In the genomic region with DNA sequence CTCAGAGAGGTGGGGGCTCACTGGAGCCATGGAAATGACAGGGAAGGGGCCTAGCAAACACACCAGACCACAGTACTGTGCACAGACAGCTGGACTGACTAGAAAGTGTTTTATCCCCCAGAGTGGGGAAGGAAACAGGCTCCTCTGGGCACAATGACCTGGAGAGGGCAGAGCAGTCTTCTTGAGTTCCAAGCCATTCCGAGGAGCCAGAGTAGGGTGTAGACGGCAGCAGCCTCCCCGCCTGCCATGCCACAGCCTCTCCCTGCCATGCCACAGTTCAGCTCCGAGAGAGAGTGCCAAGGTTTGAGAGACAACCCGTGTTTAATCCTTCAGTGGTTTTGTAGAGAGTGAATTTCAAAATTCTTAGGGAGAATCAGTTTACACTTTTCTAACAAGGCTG, we compare ENCODE assay signal across 1 cellular context.
TF ChIP-seq lines count a peak whose summit lies in the region.

No MANE protein-coding gene starts in this region.

TF ChIP-seq in neural cell, 6 proteins besides CTCF, POLR2A, EP300 and RAD21:
- TF ChIP-seq, protein P1, sequence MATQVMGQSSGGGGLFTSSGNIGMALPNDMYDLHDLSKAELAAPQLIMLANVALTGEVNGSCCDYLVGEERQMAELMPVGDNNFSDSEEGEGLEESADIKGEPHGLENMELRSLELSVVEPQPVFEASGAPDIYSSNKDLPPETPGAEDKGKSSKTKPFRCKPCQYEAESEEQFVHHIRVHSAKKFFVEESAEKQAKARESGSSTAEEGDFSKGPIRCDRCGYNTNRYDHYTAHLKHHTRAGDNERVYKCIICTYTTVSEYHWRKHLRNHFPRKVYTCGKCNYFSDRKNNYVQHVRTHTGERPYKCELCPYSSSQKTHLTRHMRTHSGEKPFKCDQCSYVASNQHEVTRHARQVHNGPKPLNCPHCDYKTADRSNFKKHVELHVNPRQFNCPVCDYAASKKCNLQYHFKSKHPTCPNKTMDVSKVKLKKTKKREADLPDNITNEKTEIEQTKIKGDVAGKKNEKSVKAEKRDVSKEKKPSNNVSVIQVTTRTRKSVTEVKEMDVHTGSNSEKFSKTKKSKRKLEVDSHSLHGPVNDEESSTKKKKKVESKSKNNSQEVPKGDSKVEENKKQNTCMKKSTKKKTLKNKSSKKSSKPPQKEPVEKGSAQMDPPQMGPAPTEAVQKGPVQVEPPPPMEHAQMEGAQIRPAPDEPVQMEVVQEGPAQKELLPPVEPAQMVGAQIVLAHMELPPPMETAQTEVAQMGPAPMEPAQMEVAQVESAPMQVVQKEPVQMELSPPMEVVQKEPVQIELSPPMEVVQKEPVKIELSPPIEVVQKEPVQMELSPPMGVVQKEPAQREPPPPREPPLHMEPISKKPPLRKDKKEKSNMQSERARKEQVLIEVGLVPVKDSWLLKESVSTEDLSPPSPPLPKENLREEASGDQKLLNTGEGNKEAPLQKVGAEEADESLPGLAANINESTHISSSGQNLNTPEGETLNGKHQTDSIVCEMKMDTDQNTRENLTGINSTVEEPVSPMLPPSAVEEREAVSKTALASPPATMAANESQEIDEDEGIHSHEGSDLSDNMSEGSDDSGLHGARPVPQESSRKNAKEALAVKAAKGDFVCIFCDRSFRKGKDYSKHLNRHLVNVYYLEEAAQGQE (IDR thresholded peaks at IDR 0.05; ENCODE audit: borderline replicate concordance), result no peak
- TF ChIP-seq SMC3 (conservative IDR thresholded peaks at IDR 0.05; ENCODE audit: poor library complexity) (no peak), TAF1 (IDR thresholded peaks at IDR 0.05; ENCODE audit: low read depth) (no peak), POLR2AphosphoS5 (IDR thresholded peaks at IDR 0.05) (no peak), EZH2 (IDR thresholded peaks at IDR 0.05; ENCODE audit: borderline replicate concordance, insufficient read depth, low read length, poor library complexity, severe bottlenecking) (no peak), MXI1 (conservative IDR thresholded peaks at IDR 0.05; ENCODE audit: poor library complexity, severe bottlenecking) (no peak)
